In genomic region chr2:30486655-30487054, GRCh38 we compare ENCODE assay signal across 24 cellular contexts. TPM values are rescaled to one million over a fixed set of nuclear protein-coding genes. Genes with fewer than 3 reads are reported as not detected.
DNase-seq lines count a peak whose midpoint lies in the region; ATAC-seq, FAIRE-seq and TF ChIP-seq lines count a peak whose summit lies in the region.
"Had no signal": no experiment of that assay in that cellular context is flagged by ENCODE, and none has a peak within 500 bp of the region (broad histone marks: within the 10 kb centered on the region; RNA-seq: fewer than 3 reads in every experiment).

No MANE protein-coding gene starts in this region.

- peak; percentile 84 for ATAC-seq in activated CD4-positive, alpha-beta T cell treated with anti-CD3 and anti-CD28 coated beads for 36 hours
- ATAC-seq in natural killer cell treated with Interleukin-12 subunit alpha and Interleukin-12 subunit beta and Interleukin-15 and Interleukin-18, amount 100 ng/mL, for 72 hours, result peak; percentile 63 to 67
- ATAC-seq in natural killer cell, result no peak
- ATAC-seq in sciatic nerve, result no peak
- ATAC-seq: GM12878, HepG2 had no signal

- H3K4me3 ChIP-seq in bronchial epithelial cell (ENCODE audit: low read depth, low read length), result no peak overlapping the region
- H3K4me3 ChIP-seq: BLaER1, GM12878, HAP-1 had no signal

- no peak overlapping the region for H3K4me3 Mint-ChIP-seq in activated CD4-positive, alpha-beta T cell treated with anti-CD3 and anti-CD28 coated beads for 36 hours
- H3K4me3 Mint-ChIP-seq in natural killer cell treated with Interleukin-12 subunit alpha and Interleukin-12 subunit beta and Interleukin-15 and Interleukin-18, amount 100 ng/mL, for 72 hours, result no peak overlapping the region
- H3K4me3 Mint-ChIP-seq in natural killer cell, result no peak overlapping the region
- H3K4me3 Mint-ChIP-seq in osteocyte (ENCODE audit: unreplicated experiment), result no peak overlapping the region
- H3K4me3 Mint-ChIP-seq: CD4-positive, alpha-beta memory T cell had no signal

- H3K27me3 ChIP-seq in bronchial epithelial cell (ENCODE audit: control insufficient read depth, insufficient read depth, low read length), result no peaks in the 10 kb centered on the region
- H3K27me3 ChIP-seq: BLaER1 had no signal

- TF ChIP-seq CTCF in natural killer cell (IDR thresholded peaks at IDR 0.05), result no peak
- TF ChIP-seq CTCF in bronchial epithelial cell (IDR thresholded peaks at IDR 0.05; ENCODE audit: insufficient read depth, low read length, severe bottlenecking), result no peak
- TF ChIP-seq CTCF in osteocyte (IDR thresholded peaks at IDR 0.05), result no peak

- H3K27ac Mint-ChIP-seq in activated CD4-positive, alpha-beta T cell treated with anti-CD3 and anti-CD28 coated beads for 36 hours, result no peak overlapping the region
- H3K27ac Mint-ChIP-seq in natural killer cell treated with Interleukin-12 subunit alpha and Interleukin-12 subunit beta and Interleukin-15 and Interleukin-18, amount 100 ng/mL, for 72 hours, result peak overlapping the region; percentile 35 to 63
- no peak overlapping the region for H3K27ac Mint-ChIP-seq in natural killer cell
- H3K27ac Mint-ChIP-seq in osteocyte (ENCODE audit: unreplicated experiment), result peak overlapping the region; percentile 23

- peaks cover 4% of the 10 kb centered on the region for H3K36me3 Mint-ChIP-seq in activated CD4-positive, alpha-beta T cell treated with anti-CD3 and anti-CD28 coated beads for 36 hours (ENCODE audit: low read depth)
- H3K36me3 Mint-ChIP-seq in natural killer cell treated with Interleukin-12 subunit alpha and Interleukin-12 subunit beta and Interleukin-15 and Interleukin-18, amount 100 ng/mL, for 72 hours, result peaks cover 4% of the 10 kb centered on the region
- no peaks in the 10 kb centered on the region for H3K36me3 Mint-ChIP-seq in natural killer cell
- H3K36me3 Mint-ChIP-seq in osteocyte (ENCODE audit: unreplicated experiment), result no peaks in the 10 kb centered on the region

- H3K9me3 Mint-ChIP-seq in activated CD4-positive, alpha-beta T cell treated with anti-CD3 and anti-CD28 coated beads for 36 hours (ENCODE audit: low read depth), result no peaks in the 10 kb centered on the region
- H3K9me3 Mint-ChIP-seq in natural killer cell treated with Interleukin-12 subunit alpha and Interleukin-12 subunit beta and Interleukin-15 and Interleukin-18, amount 100 ng/mL, for 72 hours, result no peaks in the 10 kb centered on the region
- H3K9me3 Mint-ChIP-seq in natural killer cell (no peaks in the 10 kb centered on the region), osteocyte (ENCODE audit: unreplicated experiment) (no peaks in the 10 kb centered on the region)
- H3K9me3 Mint-ChIP-seq: CD4-positive, alpha-beta memory T cell had no signal

- no peaks in the 10 kb centered on the region for H3K27me3 Mint-ChIP-seq in activated CD4-positive, alpha-beta T cell treated with anti-CD3 and anti-CD28 coated beads for 36 hours
- H3K27me3 Mint-ChIP-seq in natural killer cell treated with Interleukin-12 subunit alpha and Interleukin-12 subunit beta and Interleukin-15 and Interleukin-18, amount 100 ng/mL, for 72 hours, result no peaks in the 10 kb centered on the region
- H3K27me3 Mint-ChIP-seq in natural killer cell (ENCODE audit: low read depth in 2 of 2) (no peaks in the 10 kb centered on the region), osteocyte (ENCODE audit: unreplicated experiment) (no peaks in the 10 kb centered on the region)
- H3K27me3 Mint-ChIP-seq: CD4-positive, alpha-beta memory T cell had no signal

- peak; percentile 23 for FAIRE-seq in bronchial epithelial cell (lab: Jason Lieb, UNC)
- FAIRE-seq: GM12878, HepG2 had no signal

- H3K36me3 ChIP-seq in bronchial epithelial cell (ENCODE audit: control insufficient read depth, insufficient read depth, low read length), result no peaks in the 10 kb centered on the region
- H3K36me3 ChIP-seq: HAP-1 had no signal

- peak; percentile 27 for DNase-seq in activated CD4-positive, alpha-beta T cell treated with anti-CD3 and anti-CD28 coated beads for 36 hours
- DNase-seq in activated CD4-positive, alpha-beta T cell treated with anti-CD3 and anti-CD28 coated beads for 4 hours, result no peak
- DNase-seq in natural killer cell treated with Interleukin-12 subunit alpha and Interleukin-12 subunit beta and Interleukin-15 and Interleukin-18, amount 100 ng/mL, for 72 hours (ENCODE audit: low spot score), result no peak
- no peak for DNase-seq in natural killer cell
- DNase-seq in bronchial epithelial cell (ENCODE audit: low read depth), result no peak
- no peak for DNase-seq in osteocyte (ENCODE audit: extremely low spot score, unreplicated experiment)
- DNase-seq in NCI-H510A treated with DMSO at 0.1 percent for 48 hours (lab: John Stamatoyannopoulos, UW), result no peak
- DNase-seq in sciatic nerve (ENCODE audit: low spot score), result no peak
- DNase-seq: ACHN; CD4-positive, alpha-beta memory T cell; DND-41; KBM-7; MM.1S; NCI-H1048; NCI-H1436 treated with DMSO at 0.1 percent for 48 hours; NCI-H1930; NCI-H226; NCI-H524; NCI-H774; NK-92 treated with Interleukin-12 subunit alpha and Interleukin-12 subunit beta, amount 100 ng/mL, for 24 hours had no signal

- CTCF ChIA-PET in activated CD4-positive, alpha-beta T cell treated with anti-CD3 and anti-CD28 coated beads for 36 hours (lab: Charles Lee), result no interaction called here

- H3K4me1 Mint-ChIP-seq in activated CD4-positive, alpha-beta T cell treated with anti-CD3 and anti-CD28 coated beads for 36 hours, result peaks cover 32% of the 10 kb centered on the region
- peaks cover 21 to 31% of the 10 kb centered on the region in 2 donors for H3K4me1 Mint-ChIP-seq in natural killer cell treated with Interleukin-12 subunit alpha and Interleukin-12 subunit beta and Interleukin-15 and Interleukin-18, amount 100 ng/mL, for 72 hours (ENCODE audit: low read depth in 2 of 2)
- H3K4me1 Mint-ChIP-seq in natural killer cell (peaks cover 7 to 23% of the 10 kb centered on the region in 2 donors), osteocyte (ENCODE audit: unreplicated experiment) (peaks cover 22% of the 10 kb centered on the region)

- intact Hi-C loops in activated CD4-positive, alpha-beta T cell treated with anti-CD3 and anti-CD28 coated beads for 36 hours (cut with DNase I, micrococcal nuclease), result no loop called here
- intact Hi-C loops in natural killer cell (cut with micrococcal nuclease), result no loop called here
- intact Hi-C loops in sciatic nerve (cut with DNase I), result no loop called here

- POLR2A ChIA-PET in activated CD4-positive, alpha-beta T cell treated with anti-CD3 and anti-CD28 coated beads for 36 hours (lab: Charles Lee), result no interaction called here

RNA-seq across cellular contexts. Expression of gene LCLAT1, which starts 39.6 kb away (rescaled TPM):
- total RNA-seq in activated CD4-positive, alpha-beta T cell treated with anti-CD3 and anti-CD28 coated beads for 36 hours, result 10 to 100 TPM; 18.5 to 21.7 TPM
- total RNA-seq in natural killer cell treated with Interleukin-12 subunit alpha and Interleukin-12 subunit beta and Interleukin-15 and Interleukin-18, amount 100 ng/mL, for 72 hours, result 10 to 100 TPM; 25.5 to 33.1 TPM
- total RNA-seq in natural killer cell, result 10 to 100 TPM; 13.0 to 16.2 (median 14.2) TPM
- 8.7 and 11.5 TPM in 2 replicates for total RNA-seq in bronchial epithelial cell
- total RNA-seq in osteocyte, result 13.6 and 18.2 TPM in 2 replicates
- total RNA-seq in sciatic nerve, result 8.2 TPM

Comparison
In these comparisons a context has a peak if more than half of its experiments do, and no peak if none do; other contexts are left out.
1. ATAC-seq: peak in activated CD4-positive, alpha-beta T cell treated with anti-CD3 and anti-CD28 coated beads for 36 hours (single experiment) and natural killer cell treated with Interleukin-12 subunit alpha and Interleukin-12 subunit beta and Interleukin-15 and Interleukin-18, amount 100 ng/mL, for 72 hours (2 of 2); none in natural killer cell (0 of 3) and sciatic nerve (single experiment).
2. H3K27ac Mint-ChIP-seq: peak in natural killer cell treated with Interleukin-12 subunit alpha and Interleukin-12 subunit beta and Interleukin-15 and Interleukin-18, amount 100 ng/mL, for 72 hours (2 of 2) and osteocyte (single experiment); none in activated CD4-positive, alpha-beta T cell treated with anti-CD3 and anti-CD28 coated beads for 36 hours (single experiment) and natural killer cell (0 of 2).